In the genomic region with DNA sequence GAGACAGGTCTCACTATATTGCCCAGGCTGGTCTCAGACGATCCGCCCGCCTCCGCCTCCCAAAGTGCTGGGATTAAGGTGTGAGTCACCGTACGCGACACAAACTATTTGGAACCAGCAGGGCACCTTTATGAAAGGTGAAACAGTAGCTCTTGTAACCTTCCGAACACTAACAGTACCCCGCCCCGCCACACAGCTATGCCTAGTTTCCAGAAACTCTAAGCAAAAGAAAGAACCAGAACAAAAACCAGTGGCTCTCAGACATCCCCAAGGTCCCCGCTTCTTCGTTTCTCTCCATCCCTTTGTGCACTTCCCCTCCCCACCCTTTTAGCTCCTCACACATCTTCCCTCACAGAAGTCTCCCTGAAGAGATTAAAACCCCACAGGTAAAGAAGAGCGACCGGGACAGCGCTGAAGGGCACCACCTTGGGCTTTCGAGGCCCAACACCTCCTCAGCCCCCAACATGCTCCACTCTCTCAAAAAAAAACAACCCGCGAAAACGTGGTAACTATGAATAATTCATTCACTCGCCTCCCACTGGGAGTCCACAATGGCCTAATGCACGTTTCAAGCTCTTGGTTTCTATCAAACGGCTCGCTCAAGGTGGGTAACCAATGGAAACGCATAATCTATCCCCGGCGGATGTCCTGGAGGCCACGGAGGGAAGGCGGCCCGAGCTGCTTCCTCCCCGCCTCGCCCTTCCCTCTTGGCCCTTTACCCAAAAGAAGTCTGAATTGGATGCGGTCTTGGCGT, we compare ENCODE assay signal across 8 cellular contexts. TPM values are rescaled to one million over a fixed set of nuclear protein-coding genes. Genes with fewer than 3 reads are reported as not detected.
DNase-seq lines count a peak whose midpoint lies in the region; ATAC-seq and TF ChIP-seq lines count a peak whose summit lies in the region.

No MANE protein-coding gene starts in this region.

- H2AFZ ChIP-seq in neuron (ENCODE audit: low read depth, low read length), result no peak overlapping the region

- peak overlapping the region; percentile 95 to 100 (median 98) for H3K27ac ChIP-seq in esophagus squamous epithelium

- WGBS in esophagus squamous epithelium, 2 donors, result 2 to 4% methylated on average over 25 to 26 of the region's 33 CpGs

- H3K4me1 ChIP-seq in esophagus squamous epithelium (peaks cover 43 to 88% (median 47%) of the 10 kb centered on the region in 3 donors), neuron (ENCODE audit: insufficient read depth, low read length) (peaks cover 27% of the 10 kb centered on the region)

- peak in 1 of 4 donors; percentile 22 for TF ChIP-seq POLR2A in esophagus squamous epithelium (IDR thresholded peaks at IDR 0.05)

- intact Hi-C loops in esophagus squamous epithelium (cut with DNase I), result no loop called here

- H3K4me3 ChIP-seq in esophagus squamous epithelium (peak overlapping the region; percentile 89 to 100 (median 95)), neuron (ENCODE audit: low read length) (peak overlapping the region; percentile 83)

- H3K27me3 ChIP-seq in esophagus squamous epithelium, result no peaks in the 10 kb centered on the region
- H3K27me3 ChIP-seq in neuron (ENCODE audit: insufficient read depth, low read length), result no peaks in the 10 kb centered on the region

- peak; percentile 26 for ATAC-seq in GM21723 (IDR thresholded peaks at IDR 0.05; ENCODE audit: unreplicated experiment)

- H3K9me3 ChIP-seq in esophagus squamous epithelium (no peaks in the 10 kb centered on the region), neuron (ENCODE audit: low read length) (no peaks in the 10 kb centered on the region)

- peak in 2 of 6 experiments; percentile 30 to 38 for TF ChIP-seq CTCF in esophagus squamous epithelium (IDR thresholded peaks at IDR 0.05)

- peak; percentile 79 for DNase-seq in ELR (ENCODE audit: low read depth)
- peak; percentile 25 to 36 for DNase-seq in Kasumi-1 (lab: John Stamatoyannopoulos, UW)
- peak; percentile 63 for DNase-seq in activated CD4-positive, alpha-beta T cell treated with anti-CD3 and anti-CD28 coated beads for 48 hours
- no peak for DNase-seq in esophagus squamous epithelium (lab: John Stamatoyannopoulos, UW)
- DNase-seq in NCI-H2029 treated with DMSO at 0.1 percent for 48 hours (lab: John Stamatoyannopoulos, UW), result no peak
- DNase-seq in superior temporal gyrus (ENCODE audit: extremely low spot score), result no peak

- H3K36me3 ChIP-seq in esophagus squamous epithelium (peaks cover 0 to 37% (median 9%) of the 10 kb centered on the region in 3 donors), neuron (ENCODE audit: insufficient read depth, low read length) (peaks cover 33% of the 10 kb centered on the region)

RNA-seq across cellular contexts. Expression of a gene that starts 0.9 kb away (rescaled TPM):
- 10 to 100 TPM; 24.8 to 32.4 (median 28.5) TPM for total RNA-seq in esophagus squamous epithelium

RNA-seq across cellular contexts. Expression of a gene that starts 1.2 kb away (rescaled TPM):
- total RNA-seq in esophagus squamous epithelium, result 10 to 100 TPM; 18.2 to 28.7 (median 22.7) TPM

RNA-seq across cellular contexts. Expression of a gene that starts 32.6 kb away (rescaled TPM):
- 10 to 100 TPM in 2 of 4 donors, 1 to 10 TPM in 2; 7.7 to 20.6 (median 9.9) TPM for total RNA-seq in esophagus squamous epithelium

RNA-seq across cellular contexts. Expression of a gene that starts 38.9 kb away (rescaled TPM):
- 100 to 1,000 TPM in 1 of 4 donors, 10 to 100 TPM in 3; 27.2 to 204 (median 37.6) TPM for total RNA-seq in esophagus squamous epithelium

Comparison
In these comparisons a context has a peak if more than half of its experiments do, and no peak if none do; other contexts are left out.
1. DNase-seq: peak in ELR (single experiment), Kasumi-1 (2 of 2) and activated CD4-positive, alpha-beta T cell treated with anti-CD3 and anti-CD28 coated beads for 48 hours (single experiment); none in esophagus squamous epithelium (single experiment), NCI-H2029 treated with DMSO at 0.1 percent for 48 hours (single experiment) and superior temporal gyrus (single experiment).